In the genomic region with DNA sequence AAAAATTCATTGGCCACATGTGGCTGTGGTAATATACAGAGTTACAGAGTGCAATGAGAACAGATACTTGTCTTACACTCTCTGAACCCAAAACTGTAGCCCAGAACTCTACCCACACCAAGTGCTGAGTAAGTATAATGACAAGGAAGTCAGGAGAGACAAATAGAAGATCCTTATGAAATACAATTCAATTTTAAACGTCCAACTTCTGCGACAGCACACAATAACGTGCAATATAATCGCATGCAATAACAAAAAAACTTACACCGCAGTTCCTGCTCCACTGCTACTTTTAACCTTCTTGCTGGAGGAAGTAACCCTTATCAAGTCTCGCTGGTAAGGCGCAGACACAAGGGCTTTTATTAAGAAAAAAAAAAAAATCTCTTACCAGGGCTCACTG, we compare ENCODE assay signal across 8 cellular contexts. TPM values are rescaled to one million over a fixed set of nuclear protein-coding genes. Genes with fewer than 3 reads are reported as not detected.
A peak's percentile ranks its signal among the peaks of the same experiment; 100 is the strongest.
DNase-seq lines count a peak whose midpoint lies in the region; ATAC-seq and TF ChIP-seq lines count a peak whose summit lies in the region.

No MANE protein-coding gene starts in this region.

- H3K4me3 Mint-ChIP-seq in CD14-positive monocyte = peak overlapping the region; percentile 93 to 98
- H3K4me3 Mint-ChIP-seq in central memory CD8-positive, alpha-beta T cell = peak overlapping the region; percentile 78
- H3K4me3 Mint-ChIP-seq in naive thymus-derived CD8-positive, alpha-beta T cell = peak overlapping the region; percentile 80 to 97 (median 92)

- TF ChIP-seq CTCF in CD14-positive monocyte (IDR thresholded peaks at IDR 0.05) = no peak

- ATAC-seq in central memory CD8-positive, alpha-beta T cell (replicated peaks; ENCODE audit: extremely low read depth, poor library complexity, severe bottlenecking) = peak; percentile 57
- peak; percentile 50 to 66 for ATAC-seq in naive thymus-derived CD8-positive, alpha-beta T cell
- ATAC-seq in HG02840 (IDR thresholded peaks at IDR 0.05; ENCODE audit: low FRiP score, unreplicated experiment) = no peak
- no peak for ATAC-seq in sciatic nerve

- peaks cover 0 to 1% (median 0%) of the 10 kb centered on the region in 3 donors for H3K27me3 Mint-ChIP-seq in CD14-positive monocyte (ENCODE audit: low read depth in 3 of 3)
- H3K27me3 Mint-ChIP-seq in central memory CD8-positive, alpha-beta T cell = no peaks in the 10 kb centered on the region
- H3K27me3 Mint-ChIP-seq in naive thymus-derived CD8-positive, alpha-beta T cell = no peaks in the 10 kb centered on the region

- no peak for DNase-seq in CD14-positive monocyte (ENCODE audit: low spot score)
- DNase-seq in MV-4-11 (lab: John Stamatoyannopoulos, UW) = peak; percentile 65
- DNase-seq in central memory CD8-positive, alpha-beta T cell (ENCODE audit: low spot score in 2 of 2) = no peak
- peak in 5 of 10 donors; percentile 7 to 60 (median 44) for DNase-seq in naive thymus-derived CD8-positive, alpha-beta T cell
- DNase-seq in iPS-NIHi11 (ENCODE audit: low spot score) = no peak
- DNase-seq in inferior parietal cortex (ENCODE audit: extremely low spot score) = no peak
- no peak for DNase-seq in sciatic nerve (ENCODE audit: low spot score)

- H3K27ac Mint-ChIP-seq in CD14-positive monocyte = peak overlapping the region; percentile 96 to 98 (median 97)
- H3K27ac Mint-ChIP-seq in central memory CD8-positive, alpha-beta T cell (ENCODE audit: low read depth) = peak overlapping the region; percentile 75
- H3K27ac Mint-ChIP-seq in naive thymus-derived CD8-positive, alpha-beta T cell = peak overlapping the region; percentile 67 to 97 (median 91)

- POLR2A ChIA-PET in naive thymus-derived CD8-positive, alpha-beta T cell (lab: Charles Lee) = interaction anchor here (0.6 to 2.0 kb wide), 8 partner anchors 11 to 286 kb away, joined by 3 to 4 read pairs (median 4); partner anchors contain the start of gene RPS6KA2

- peaks cover 11% of the 10 kb centered on the region for H3K4me1 Mint-ChIP-seq in CD14-positive monocyte
- H3K4me1 Mint-ChIP-seq in central memory CD8-positive, alpha-beta T cell = peaks cover 14% of the 10 kb centered on the region
- H3K4me1 Mint-ChIP-seq in naive thymus-derived CD8-positive, alpha-beta T cell = peaks cover 3 to 17% (median 14%) of the 10 kb centered on the region in 4 donors

- no peaks in the 10 kb centered on the region for H3K9me3 Mint-ChIP-seq in CD14-positive monocyte
- no peaks in the 10 kb centered on the region for H3K9me3 Mint-ChIP-seq in central memory CD8-positive, alpha-beta T cell
- no peaks in the 10 kb centered on the region for H3K9me3 Mint-ChIP-seq in naive thymus-derived CD8-positive, alpha-beta T cell

- peaks cover 2 to 16% of the 10 kb centered on the region in 2 donors for H3K36me3 Mint-ChIP-seq in CD14-positive monocyte
- H3K36me3 Mint-ChIP-seq in central memory CD8-positive, alpha-beta T cell (ENCODE audit: insufficient read depth) = peaks cover 2% of the 10 kb centered on the region
- H3K36me3 Mint-ChIP-seq in naive thymus-derived CD8-positive, alpha-beta T cell = peaks cover 0 to 22% (median 10%) of the 10 kb centered on the region in 3 donors

- intact Hi-C loops in CD14-positive monocyte (cut with micrococcal nuclease) (loop anchor here (5.0 kb wide), 3 partner anchors 79 to 751 kb away; partner anchors contain the start of gene RPS6KA2 (in 1 of the 2)), sciatic nerve (cut with DNase I) (no loop called here)

RNA-seq across cellular contexts. Expression of gene SFT2D1, which starts 0.9 kb away (rescaled TPM):
- 100 to 1,000 TPM; 140 to 166 TPM for polyA plus RNA-seq in CD14-positive monocyte
- 10 to 100 TPM; 28.5 to 30.9 TPM for total RNA-seq in naive thymus-derived CD8-positive, alpha-beta T cell
- 10 to 100 TPM; 44.2 to 58.1 (median 55.7) TPM for polyA plus RNA-seq in naive thymus-derived CD8-positive, alpha-beta T cell
- 46.1 TPM for total RNA-seq in sciatic nerve

RNA-seq across cellular contexts. Expression of gene PRR18, which starts 33.3 kb away (rescaled TPM):
- not detected for polyA plus RNA-seq in CD14-positive monocyte
- not detected for total RNA-seq in naive thymus-derived CD8-positive, alpha-beta T cell
- not detected for polyA plus RNA-seq in naive thymus-derived CD8-positive, alpha-beta T cell
- not detected for total RNA-seq in sciatic nerve

RNA-seq across cellular contexts. Expression of gene MPC1, which starts 41.3 kb away (rescaled TPM):
- 100 to 1,000 TPM; 104 to 122 TPM for polyA plus RNA-seq in CD14-positive monocyte
- total RNA-seq in naive thymus-derived CD8-positive, alpha-beta T cell = 10 to 100 TPM; 33.5 to 38.8 TPM
- polyA plus RNA-seq in naive thymus-derived CD8-positive, alpha-beta T cell = 10 to 100 TPM; 64.1 to 76.7 (median 65.8) TPM
- 49.2 TPM for total RNA-seq in sciatic nerve

Comparison
In these comparisons a context has a peak if more than half of its experiments do, and no peak if none do; other contexts are left out.
1. ATAC-seq: peak in central memory CD8-positive, alpha-beta T cell (single experiment) and naive thymus-derived CD8-positive, alpha-beta T cell (2 of 2); none in HG02840 (single experiment) and sciatic nerve (single experiment).
2. Peak in every context shown above with its lines, with median percentiles within 50 percentile points of each other: H3K27ac Mint-ChIP-seq and H3K4me3 Mint-ChIP-seq.